In genomic region chr11:18527512-18527911, GRCh38 we compare ENCODE assay signal across 8 cellular contexts. TPM values are rescaled to one million over a fixed set of nuclear protein-coding genes. Genes with fewer than 3 reads are reported as not detected.
DNase-seq lines count a peak whose midpoint lies in the region; ATAC-seq lines count a peak whose summit lies in the region.

No MANE protein-coding gene starts in this region.

- H3K27ac ChIP-seq in CD8-positive, alpha-beta memory T cell (ENCODE audit: low read depth, low read length): peak overlapping the region; percentile 99
- H3K27ac ChIP-seq in KOPT-K1 (ENCODE audit: low read depth, low read length, poor library complexity, severe bottlenecking): peak overlapping the region; percentile 75
- no peak overlapping the region for H3K27ac ChIP-seq in iPS-20b (ENCODE audit: low read length)

- H3K36me3 Mint-ChIP-seq in CD8-positive, alpha-beta memory T cell: peaks cover 0 to 27% (median 5%) of the 10 kb centered on the region in 3 donors
- peaks cover 4% of the 10 kb centered on the region for H3K36me3 Mint-ChIP-seq in activated naive CD8-positive, alpha-beta T cell
- H3K36me3 Mint-ChIP-seq in stimulated activated effector memory CD8-positive, alpha-beta T cell treated with anti-CD3 and anti-CD28 coated beads, Interleukin-12 subunit alpha, Interleukin-12 subunit beta, amount 100 ng/mL, for 72 hours: peaks cover 71% of the 10 kb centered on the region

- no peaks in the 10 kb centered on the region for H3K27me3 ChIP-seq in CD8-positive, alpha-beta memory T cell (ENCODE audit: insufficient read depth, low read length, poor library complexity, severe bottlenecking)
- H3K27me3 ChIP-seq in iPS-20b (ENCODE audit: insufficient read depth, low read length): no peaks in the 10 kb centered on the region

- peaks cover 0 to 4% of the 10 kb centered on the region in 2 donors for H3K27me3 Mint-ChIP-seq in CD8-positive, alpha-beta memory T cell
- no peaks in the 10 kb centered on the region for H3K27me3 Mint-ChIP-seq in activated naive CD8-positive, alpha-beta T cell

- H3K27ac Mint-ChIP-seq in CD8-positive, alpha-beta memory T cell: peak overlapping the region; percentile 100
- peak overlapping the region; percentile 100 for H3K27ac Mint-ChIP-seq in activated naive CD8-positive, alpha-beta T cell
- peak overlapping the region; percentile 100 for H3K27ac Mint-ChIP-seq in stimulated activated effector memory CD8-positive, alpha-beta T cell treated with anti-CD3 and anti-CD28 coated beads, Interleukin-12 subunit alpha, Interleukin-12 subunit beta, amount 100 ng/mL, for 72 hours

- POLR2A ChIA-PET in CD8-positive, alpha-beta memory T cell (lab: Charles Lee): interaction anchor here (0.5 to 2.9 kb wide), 12 partner anchors 8 to 510 kb away, joined by 3 to 24 read pairs (median 6); partner anchors contain the start of genes GTF2H1, HPS5, LDHA and SAAL1

- CTCF ChIA-PET in CD8-positive, alpha-beta memory T cell (lab: Charles Lee): interaction anchor here (1.1 to 2.3 kb wide), 5 partner anchors 20 to 284 kb away, joined by 3 to 11 read pairs (median 3); partner anchors contain the start of genes GTF2H1, HPS5 and UEVLD

- H3K4me3 Mint-ChIP-seq in CD8-positive, alpha-beta memory T cell: peak overlapping the region; percentile 96 to 100 (median 99)
- peak overlapping the region; percentile 100 for H3K4me3 Mint-ChIP-seq in activated naive CD8-positive, alpha-beta T cell
- peak overlapping the region; percentile 99 for H3K4me3 Mint-ChIP-seq in stimulated activated effector memory CD8-positive, alpha-beta T cell treated with anti-CD3 and anti-CD28 coated beads, Interleukin-12 subunit alpha, Interleukin-12 subunit beta, amount 100 ng/mL, for 72 hours

- peak in 1 of 5 donors; percentile 3 for DNase-seq in CD8-positive, alpha-beta memory T cell
- no peak for DNase-seq in stimulated activated effector memory CD8-positive, alpha-beta T cell treated with anti-CD3 and anti-CD28 coated beads, Interleukin-12 subunit alpha, Interleukin-12 subunit beta, amount 100 ng/mL, for 72 hours (ENCODE audit: low spot score in 2 of 2)
- DNase-seq in UCSD-AML1 (lab: John Stamatoyannopoulos, UW; ENCODE audit: unreplicated experiment): no peak

- H3K4me1 ChIP-seq in CD8-positive, alpha-beta memory T cell (ENCODE audit: insufficient read depth, low read length): peaks cover 20% of the 10 kb centered on the region
- H3K4me1 ChIP-seq in iPS-20b (ENCODE audit: insufficient read depth, low read length): no peaks in the 10 kb centered on the region

- H3K9me3 ChIP-seq in CD8-positive, alpha-beta memory T cell (ENCODE audit: low read length): no peaks in the 10 kb centered on the region
- H3K9me3 ChIP-seq in KOPT-K1 (ENCODE audit: insufficient read depth, low read length, poor library complexity, severe bottlenecking): no peaks in the 10 kb centered on the region
- H3K9me3 ChIP-seq in iPS-20b (ENCODE audit: insufficient read depth, low read depth, low read length): no peaks in the 10 kb centered on the region

- H3K4me1 Mint-ChIP-seq in CD8-positive, alpha-beta memory T cell: peaks cover 39 to 56% (median 53%) of the 10 kb centered on the region in 3 donors
- H3K4me1 Mint-ChIP-seq in activated naive CD8-positive, alpha-beta T cell (ENCODE audit: low read depth): peaks cover 43% of the 10 kb centered on the region
- peaks cover 22% of the 10 kb centered on the region for H3K4me1 Mint-ChIP-seq in stimulated activated effector memory CD8-positive, alpha-beta T cell treated with anti-CD3 and anti-CD28 coated beads, Interleukin-12 subunit alpha, Interleukin-12 subunit beta, amount 100 ng/mL, for 72 hours

- H3K9ac ChIP-seq in iPS-20b (ENCODE audit: low read depth, low read length): peak overlapping the region; percentile 97; the same call in 1 of the 2 replicates

- no peak for ATAC-seq in stimulated activated effector memory CD8-positive, alpha-beta T cell treated with anti-CD3 and anti-CD28 coated beads, Interleukin-12 subunit alpha, Interleukin-12 subunit beta, amount 100 ng/mL, for 72 hours
- ATAC-seq in GM19455 (IDR thresholded peaks at IDR 0.05; ENCODE audit: unreplicated experiment): no peak
- no peak for ATAC-seq in GM21723 (IDR thresholded peaks at IDR 0.05; ENCODE audit: unreplicated experiment)

- H3K4me3 ChIP-seq in CD8-positive, alpha-beta memory T cell (ENCODE audit: low read length): peak overlapping the region; percentile 95
- peak overlapping the region; percentile 95 for H3K4me3 ChIP-seq in iPS-20b (ENCODE audit: low read length)

- peaks cover 0 to 3% (median 0%) of the 10 kb centered on the region in 5 donors for H3K9me3 Mint-ChIP-seq in CD8-positive, alpha-beta memory T cell
- H3K9me3 Mint-ChIP-seq in activated naive CD8-positive, alpha-beta T cell (ENCODE audit: low read depth): no peaks in the 10 kb centered on the region
- no peaks in the 10 kb centered on the region for H3K9me3 Mint-ChIP-seq in stimulated activated effector memory CD8-positive, alpha-beta T cell treated with anti-CD3 and anti-CD28 coated beads, Interleukin-12 subunit alpha, Interleukin-12 subunit beta, amount 100 ng/mL, for 72 hours

- H3K36me3 ChIP-seq in CD8-positive, alpha-beta memory T cell (ENCODE audit: insufficient read depth, low read length): no peaks in the 10 kb centered on the region
- peaks cover 9% of the 10 kb centered on the region; the same call in 1 of the 2 replicates for H3K36me3 ChIP-seq in KOPT-K1 (ENCODE audit: insufficient read depth, low read length)
- H3K36me3 ChIP-seq in iPS-20b (ENCODE audit: insufficient read depth, low read depth, low read length): 0 out of 2 replicates have a peak, but pooled peaks cover 8% of the 10 kb centered on the region

RNA-seq across cellular contexts. Expression of gene TSG101, which starts 0.8 kb away (rescaled TPM):
- 10 to 100 TPM; 44.8 to 45.4 TPM for total RNA-seq in CD8-positive, alpha-beta memory T cell
- polyA plus RNA-seq in CD8-positive, alpha-beta memory T cell: 55.4 TPM
